Comparison of ENCODE assay signal across 21 cellular contexts in the genomic region with DNA sequence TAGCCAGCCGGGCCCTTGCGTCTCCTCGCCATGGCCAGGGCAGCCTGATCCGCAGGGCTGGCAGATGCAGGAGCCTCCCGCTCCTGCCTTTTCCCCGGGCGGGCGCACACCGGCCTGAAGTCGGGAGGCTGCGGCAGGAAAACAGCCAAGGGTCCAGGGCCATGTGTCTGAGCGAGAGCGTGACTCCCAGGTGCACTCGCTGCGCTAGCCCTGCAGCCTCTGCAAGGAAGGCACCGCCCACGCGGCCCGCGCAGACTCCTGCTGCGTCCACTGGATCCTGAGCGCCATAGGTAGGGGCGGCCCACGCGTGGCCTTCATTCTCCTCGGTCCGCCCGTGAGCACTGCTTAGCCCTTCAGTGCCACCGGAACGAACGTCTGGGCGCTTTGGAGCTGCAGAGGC.
DNase-seq lines count a peak whose midpoint lies in the region; ATAC-seq, FAIRE-seq and TF ChIP-seq lines count a peak whose summit lies in the region.
"Had no signal": no experiment of that assay in that cellular context is flagged by ENCODE, and none has a peak within 500 bp of the region (broad histone marks: within the 10 kb centered on the region; RNA-seq: fewer than 3 reads in every experiment).

No MANE protein-coding gene starts in this region.

- H2AK5ac ChIP-seq in mesenchymal stem cell (ENCODE audit: low read length, severe bottlenecking) = no peak overlapping the region

- H3K36me3 ChIP-seq in K562 (ENCODE audit: control insufficient read depth, insufficient read depth, low read length) = no peaks in the 10 kb centered on the region
- H3K36me3 ChIP-seq in spleen = no peaks in the 10 kb centered on the region
- no peaks in the 10 kb centered on the region for H3K36me3 ChIP-seq in mesenchymal stem cell (ENCODE audit: control insufficient read depth in 1 of 2, insufficient read depth in 2 of 2, low read depth in 1 of 2, low read length in 2 of 2)
- H3K36me3 ChIP-seq: BLaER1 treated with 17β-estradiol and CSF1 and Interleukin-3, amounts not matched to agents 10 nM and 100 nM had no signal

- intact Hi-C loops in K562 (cut with micrococcal nuclease) (no loop called here), spleen (cut with DNase I; ENCODE audit: low total_unique reads) (no loop called here)

- H2BK120ac ChIP-seq in mesenchymal stem cell (ENCODE audit: low read depth, low read length) = no peak overlapping the region

- no peaks in the 10 kb centered on the region for H3K79me1 ChIP-seq in mesenchymal stem cell (replicated peaks; ENCODE audit: low read length, poor library complexity, severe bottlenecking)

- no peak for FAIRE-seq in K562 (lab: Jason Lieb, UNC)
- FAIRE-seq: GM12892 had no signal

- no peak overlapping the region for H3K27ac ChIP-seq in K562 (ENCODE audit: extremely low read depth, low read depth, low read length)
- H3K27ac ChIP-seq in spleen = no peak overlapping the region
- H3K27ac ChIP-seq in mesenchymal stem cell (ENCODE audit: low read length, poor library complexity, severe bottlenecking) = no peak overlapping the region
- H3K27ac ChIP-seq: BLaER1 treated with 17β-estradiol and CSF1 and Interleukin-3, amounts not matched to agents 10 nM and 100 nM had no signal

- H3K9me1 ChIP-seq in K562 (ENCODE audit: control insufficient read depth, insufficient read depth, low read length) = no peaks in the 10 kb centered on the region

- WGBS in K562 (ENCODE audit: insufficient coverage, low coverage, missing lambda C conversion rate) = 7% methylated on average over 23 of the region's 32 CpGs
- WGBS in spleen, 5 donors = 94 to 99% (median 96%) methylated on average over 14 to 32 of the region's 32 CpGs
- WGBS in mesenchymal stem cell = 98% methylated on average over 32 of the region's 32 CpGs

- H3K4me2 ChIP-seq in K562 (ENCODE audit: insufficient read depth, low read length) = no peak overlapping the region
- H3K4me2 ChIP-seq in mesenchymal stem cell (ENCODE audit: low read length, poor library complexity, severe bottlenecking) = no peak overlapping the region
- H3K4me2 ChIP-seq: BLaER1 treated with 17β-estradiol and CSF1 and Interleukin-3, amounts not matched to agents 10 nM and 100 nM had no signal

- TF ChIP-seq EP300 in K562 (IDR thresholded peaks at IDR 0.05; ENCODE audit: low read length) = no peak

- no peak for TF ChIP-seq POLR2A in K562 (conservative IDR thresholded peaks at IDR 0.05)
- TF ChIP-seq POLR2A in spleen (IDR thresholded peaks at IDR 0.05) = no peak

- in situ Hi-C loops in K562 (cut with MboI) = no loop called here

- no peak overlapping the region for H3K14ac ChIP-seq in mesenchymal stem cell (ENCODE audit: low read length in 2 of 2)

- CTCF ChIA-PET in K562 (lab: Yijun Ruan, JAX; ENCODE audit: low intra/inter-chr PET ratio) = no interaction called here

- TF ChIP-seq CTCF in K562 (IDR thresholded peaks at IDR 0.05 in 2 of 3, conservative IDR thresholded peaks at IDR 0.05 in 1 of 3; ENCODE audit: insufficient read depth in 2 of 3, low read depth in 1 of 3, low read length in 3 of 3) (no peak), spleen (IDR thresholded peaks at IDR 0.05 in 8 of 11, conservative IDR thresholded peaks at IDR 0.05 in 3 of 11) (no peak)

- H4K91ac ChIP-seq in mesenchymal stem cell (ENCODE audit: low read length) = no peak overlapping the region

- no peaks in the 10 kb centered on the region for H4K20me1 ChIP-seq in K562 (replicated peaks; ENCODE audit: control insufficient read depth, insufficient read depth, low read length)
- H4K20me1 ChIP-seq: BLaER1 treated with 17β-estradiol and CSF1 and Interleukin-3, amounts not matched to agents 10 nM and 100 nM had no signal

- no peaks in the 10 kb centered on the region for H3K9me3 ChIP-seq in K562 (replicated peaks; ENCODE audit: control insufficient read depth, insufficient read depth, low read depth, low read length)
- peaks cover 0 to 20% (median 15%) of the 10 kb centered on the region in 8 donors for H3K9me3 ChIP-seq in spleen
- peaks cover 9% of the 10 kb centered on the region for H3K9me3 ChIP-seq in mesenchymal stem cell (ENCODE audit: control insufficient read depth, low read length)

- POLR2A ChIA-PET in K562 (lab: Yijun Ruan, JAX) = no interaction called here

- DNase-seq in activated gamma-delta T cell (lab: John Stamatoyannopoulos, UW) = peak; percentile 12
- no peak for DNase-seq in activated gamma-delta T cell treated with Interleukin-2 at 50 U/mL for 16 hours
- DNase-seq in NCI-H1105 (lab: John Stamatoyannopoulos, UW) = peak; percentile 13
- peak in 1 of 4 experiments; percentile 37 for DNase-seq in K562 (ENCODE audit: extremely low read depth in 1 of 4, low spot score in 3 of 4)
- DNase-seq in spleen = peak; percentile 71
- DNase-seq in T-helper 2 cell = no peak
- DNase-seq in mesenchymal stem cell = no peak
- DNase-seq: 8988T, DND-41, GOT3, Kasumi-1, NCI-H1436 treated with DMSO at 0.1 percent for 48 hours, NCI-H2081 treated with DMSO at 0.1 percent for 48 hours, NCI-H446, NCI-H526, OCI-M1 had no signal

- H2BK12ac ChIP-seq in mesenchymal stem cell (ENCODE audit: low read length in 2 of 2) = no peak overlapping the region

- no peak overlapping the region for H3K23ac ChIP-seq in mesenchymal stem cell (ENCODE audit: low read length in 2 of 2)

- no peak for TF ChIP-seq RAD21 in K562 (CRISPR knock-in tag; conservative IDR thresholded peaks at IDR 0.05 in 1 of 2, IDR thresholded peaks at IDR 0.05 in 1 of 2)

- BruUV-seq in K562 (replicated peaks; lab: Mats Ljungman, UMichigan) = no TSS peak

- no peaks in the 10 kb centered on the region for H3K27me3 ChIP-seq in K562 (ENCODE audit: control insufficient read depth in 2 of 2, insufficient read depth in 2 of 2, low read length in 2 of 2)
- H3K27me3 ChIP-seq in spleen (replicated peaks in 1 of 7) = no peaks in the 10 kb centered on the region
- no peaks in the 10 kb centered on the region for H3K27me3 ChIP-seq in mesenchymal stem cell (ENCODE audit: control insufficient read depth in 1 of 2, insufficient read depth in 1 of 2, low read length in 2 of 2)
- H3K27me3 ChIP-seq: BLaER1 treated with 17β-estradiol and CSF1 and Interleukin-3, amounts not matched to agents 10 nM and 100 nM had no signal

- H3K9ac ChIP-seq in K562 (ENCODE audit: insufficient read depth in 1 of 2, low read depth in 2 of 2, low read length in 2 of 2) (no peak overlapping the region), mesenchymal stem cell (ENCODE audit: low read length) (no peak overlapping the region)
- H3K9ac ChIP-seq: BLaER1 treated with 17β-estradiol and CSF1 and Interleukin-3, amounts not matched to agents 10 nM and 100 nM had no signal

- H2BK15ac ChIP-seq in mesenchymal stem cell (ENCODE audit: low read depth, poor library complexity, severe bottlenecking) = no peak overlapping the region

- ATAC-seq in K562 (no peak), HG02840 (IDR thresholded peaks at IDR 0.05; ENCODE audit: low FRiP score, unreplicated experiment) (no peak)
- ATAC-seq: CD8-positive, alpha-beta T cell; SK-N-SH treated with all-trans-retinoic acid at 6 μM for 48 hours had no signal

- H2AFZ ChIP-seq in K562 (ENCODE audit: low read depth, low read length) = no peak overlapping the region
- no peak overlapping the region for H2AFZ ChIP-seq in mesenchymal stem cell (ENCODE audit: low read depth, low read length)

- no peaks in the 10 kb centered on the region for H3K4me1 ChIP-seq in K562 (replicated peaks in 1 of 2; ENCODE audit: control insufficient read depth in 2 of 2, insufficient read depth in 2 of 2, low read length in 2 of 2)
- no peaks in the 10 kb centered on the region for H3K4me1 ChIP-seq in spleen
- no peaks in the 10 kb centered on the region for H3K4me1 ChIP-seq in mesenchymal stem cell (ENCODE audit: control insufficient read depth, insufficient read depth, low read depth, low read length)
- H3K4me1 ChIP-seq: BLaER1 treated with 17β-estradiol and CSF1 and Interleukin-3, amounts not matched to agents 10 nM and 100 nM had no signal

- no peaks in the 10 kb centered on the region for H3K79me2 ChIP-seq in K562 (ENCODE audit: control insufficient read depth, insufficient read depth, low read length)

- no peak overlapping the region for H2BK5ac ChIP-seq in mesenchymal stem cell (ENCODE audit: low read depth, low read length, poor library complexity, severe bottlenecking)

- H3K4ac ChIP-seq in mesenchymal stem cell (ENCODE audit: low read depth in 1 of 2, low read length in 2 of 2) = no peak overlapping the region

- H3K18ac ChIP-seq in mesenchymal stem cell (ENCODE audit: low read depth in 1 of 2, low read length in 2 of 2) = no peak overlapping the region

- H3K4me3 ChIP-seq in K562 = no peak overlapping the region
- H3K4me3 ChIP-seq in spleen = no peak overlapping the region
- H3K4me3 ChIP-seq in mesenchymal stem cell (ENCODE audit: insufficient read depth in 1 of 2, low read depth in 1 of 2, low read length in 2 of 2) = no peak overlapping the region
- H3K4me3 ChIP-seq: BLaER1 treated with 17β-estradiol and CSF1 and Interleukin-3, amounts not matched to agents 10 nM and 100 nM had no signal

- no peak overlapping the region for H4K8ac ChIP-seq in mesenchymal stem cell (ENCODE audit: low read length)

TF ChIP-seq in K562, 482 proteins besides CTCF, POLR2A, EP300 and RAD21 (continues in another document):
- TF ChIP-seq NR4A1 (CRISPR knock-in tag; IDR thresholded peaks at IDR 0.05) (no peak), NR4A1 (tag; IDR thresholded peaks at IDR 0.05) (no peak), ZNF79 (CRISPR knock-in tag; IDR thresholded peaks at IDR 0.05; ENCODE audit: low read depth) (no peak), ZNF197 (CRISPR knock-in tag; IDR thresholded peaks at IDR 0.05; ENCODE audit: low read depth) (no peak), NR3C1 (CRISPR knock-in tag; IDR thresholded peaks at IDR 0.05) (no peak), PHB2 (IDR thresholded peaks at IDR 0.05; ENCODE audit: low read depth) (no peak), ZNF184 (CRISPR knock-in tag; IDR thresholded peaks at IDR 0.05) (no peak), GTF2E2 (tag; IDR thresholded peaks at IDR 0.05) (0 out of 2 replicates have a peak, but pooled peaks have one; percentile 38), KHSRP (IDR thresholded peaks at IDR 0.05) (no peak)
- TF ChIP-seq, protein P1, sequence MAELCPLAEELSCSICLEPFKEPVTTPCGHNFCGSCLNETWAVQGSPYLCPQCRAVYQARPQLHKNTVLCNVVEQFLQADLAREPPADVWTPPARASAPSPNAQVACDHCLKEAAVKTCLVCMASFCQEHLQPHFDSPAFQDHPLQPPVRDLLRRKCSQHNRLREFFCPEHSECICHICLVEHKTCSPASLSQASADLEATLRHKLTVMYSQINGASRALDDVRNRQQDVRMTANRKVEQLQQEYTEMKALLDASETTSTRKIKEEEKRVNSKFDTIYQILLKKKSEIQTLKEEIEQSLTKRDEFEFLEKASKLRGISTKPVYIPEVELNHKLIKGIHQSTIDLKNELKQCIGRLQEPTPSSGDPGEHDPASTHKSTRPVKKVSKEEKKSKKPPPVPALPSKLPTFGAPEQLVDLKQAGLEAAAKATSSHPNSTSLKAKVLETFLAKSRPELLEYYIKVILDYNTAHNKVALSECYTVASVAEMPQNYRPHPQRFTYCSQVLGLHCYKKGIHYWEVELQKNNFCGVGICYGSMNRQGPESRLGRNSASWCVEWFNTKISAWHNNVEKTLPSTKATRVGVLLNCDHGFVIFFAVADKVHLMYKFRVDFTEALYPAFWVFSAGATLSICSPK (IDR thresholded peaks at IDR 0.05; ENCODE audit: borderline replicate concordance) = no peak

Comparison
In these comparisons a context has a peak if more than half of its experiments do, and no peak if none do; other contexts are left out.
1. DNase-seq: peak in activated gamma-delta T cell (single experiment), NCI-H1105 (single experiment) and spleen (single experiment); none in activated gamma-delta T cell treated with Interleukin-2 at 50 U/mL for 16 hours (single experiment), T-helper 2 cell (0 of 5) and mesenchymal stem cell (single experiment).